Comparison of ENCODE assay signal across 16 cellular contexts in genomic region chr21:45236481-45236880, GRCh38. TPM values are rescaled to one million over a fixed set of nuclear protein-coding genes. Genes with fewer than 3 reads are reported as not detected.
A peak's percentile ranks its signal among the peaks of the same experiment; 100 is the strongest.
DNase-seq lines count a peak whose midpoint lies in the region; ATAC-seq and TF ChIP-seq lines count a peak whose summit lies in the region.
"Had no signal": no experiment of that assay in that cellular context is flagged by ENCODE, and none has a peak within 500 bp of the region (broad histone marks: within the 10 kb centered on the region; RNA-seq: fewer than 3 reads in every experiment).

No MANE protein-coding gene starts in this region.

- H3K9ac ChIP-seq in HCT116 (ENCODE audit: low read length) (no peak overlapping the region), OCI-LY3 (ENCODE audit: low read length) (no peak overlapping the region)

- intact Hi-C loops in HCT116 (cut with micrococcal nuclease), result no loop called here

- H3K9me2 ChIP-seq in HCT116 (ENCODE audit: insufficient read depth), result no peaks in the 10 kb centered on the region
- H3K9me2 ChIP-seq in hepatocyte (replicated peaks; ENCODE audit: insufficient read depth), result no peaks in the 10 kb centered on the region

- H3K27ac ChIP-seq in HCT116 (ENCODE audit: low read depth, low read length) (no peak overlapping the region), OCI-LY3 (ENCODE audit: low read length) (no peak overlapping the region), hepatocyte (no peak overlapping the region)
- H3K27ac ChIP-seq: C4-2B, suprapubic skin had no signal

- RAD21 ChIA-PET in HCT116 (lab: Charles Lee; ENCODE audit: low non-redundant PET in 1 of 2, low total read pairs in 2 of 2, uncharacterized antibody in 2 of 2, unreplicated experiment in 2 of 2), result interaction anchor here in 1 of 2 experiments (1.0 kb wide), 1 partner anchor 96 kb away, joined by 3 read pairs; no protein-coding TSS in a partner anchor

- 82% methylated on average over 2 of the region's 2 CpGs for WGBS in hepatocyte (ENCODE audit: low lambda C conversion rate, missing lambda C conversion rate)

- POLR2A ChIA-PET in HCT116 (lab: Charles Lee), result no interaction called here

- BruUV-seq in HCT116 (replicated peaks; lab: Mats Ljungman, UMichigan), result no TSS peak

- H3K9me3 ChIP-seq in HCT116 (ENCODE audit: control insufficient read depth in 1 of 2, insufficient read depth in 1 of 2, low read depth in 1 of 2, low read length in 2 of 2), result peaks cover 0 to 3% of the 10 kb centered on the region in 2 experiments; a peak in 1 of 4 replicates
- H3K9me3 ChIP-seq in OCI-LY3 (ENCODE audit: insufficient read depth, low read length), result no peaks in the 10 kb centered on the region
- no peaks in the 10 kb centered on the region for H3K9me3 ChIP-seq in hepatocyte (ENCODE audit: low read depth)
- H3K9me3 ChIP-seq: suprapubic skin had no signal

- no peaks in the 10 kb centered on the region for H4K20me1 ChIP-seq in HCT116 (ENCODE audit: insufficient read depth)
- no peaks in the 10 kb centered on the region for H4K20me1 ChIP-seq in OCI-LY3 (ENCODE audit: insufficient read depth, low read length)
- H4K20me1 ChIP-seq in hepatocyte (ENCODE audit: insufficient read depth, poor library complexity, severe bottlenecking), result no peaks in the 10 kb centered on the region

- no peak; the same call in 1 of the 2 replicates for TF ChIP-seq RAD21 in HCT116 (IDR thresholded peaks at IDR 0.05; ENCODE audit: low read depth)

- H2AFZ ChIP-seq in HCT116 (ENCODE audit: low read depth, low read length, poor library complexity, severe bottlenecking) (no peak overlapping the region), OCI-LY3 (ENCODE audit: low read depth, low read length) (no peak overlapping the region), hepatocyte (no peak overlapping the region)

- H3K79me2 ChIP-seq in HCT116 (ENCODE audit: insufficient read depth, low read length) (no peaks in the 10 kb centered on the region), OCI-LY3 (ENCODE audit: low read length) (no peaks in the 10 kb centered on the region), hepatocyte (no peaks in the 10 kb centered on the region)

- H3K4me1 ChIP-seq in HCT116 (ENCODE audit: control insufficient read depth in 1 of 2, insufficient read depth in 2 of 2, low read length in 2 of 2) (no peaks in the 10 kb centered on the region), OCI-LY3 (ENCODE audit: low read length) (no peaks in the 10 kb centered on the region), hepatocyte (ENCODE audit: insufficient read depth) (no peaks in the 10 kb centered on the region)
- H3K4me1 ChIP-seq: suprapubic skin had no signal

- H3K4me2 ChIP-seq in HCT116 (ENCODE audit: low read length) (no peak overlapping the region), OCI-LY3 (ENCODE audit: low read length) (no peak overlapping the region), hepatocyte (no peak overlapping the region)

- TF ChIP-seq POLR2A in HCT116 (IDR thresholded peaks at IDR 0.05; ENCODE audit: borderline replicate concordance, extremely low read depth, insufficient read depth, insufficient read length), result no peak

- peak; percentile 47 for DNase-seq in GDM1 (lab: John Stamatoyannopoulos, UW)
- DNase-seq in HCT116 (ENCODE audit: low read depth, low spot score), result no peak
- DNase-seq in epithelial cell of proximal tubule (ENCODE audit: low read depth), result no peak
- DNase-seq in 8988T, result no peak
- no peak for DNase-seq in NK-92 treated with Interleukin-12 subunit alpha and Interleukin-12 subunit beta, amount 100 ng/mL, for 24 hours (lab: John Stamatoyannopoulos, UW)
- no peak for DNase-seq in hepatocyte (ENCODE audit: low spot score)
- DNase-seq: activated CD8-positive, alpha-beta memory T cell treated with anti-CD3 and anti-CD28 coated beads, Interleukin-2, amount 50 U/mL, for 4 hours; caudate nucleus; left cardiac atrium; NCI-H1417 treated with DMSO at 0.1 percent for 48 hours; NCI-H774 had no signal

- CTCF ChIA-PET in HCT116 (lab: Charles Lee), result no interaction called here

- H3K36me3 ChIP-seq in HCT116 (ENCODE audit: control insufficient read depth in 1 of 2, insufficient read depth in 2 of 2, low read length in 2 of 2) (no peaks in the 10 kb centered on the region), OCI-LY3 (replicated peaks; ENCODE audit: low read depth, low read length) (no peaks in the 10 kb centered on the region), hepatocyte (replicated peaks; ENCODE audit: insufficient read depth, low read depth) (no peaks in the 10 kb centered on the region)
- H3K36me3 ChIP-seq: suprapubic skin had no signal

- H3K27me3 ChIP-seq in HCT116 (ENCODE audit: insufficient read depth, low read length) (no peaks in the 10 kb centered on the region; the same call in 1 of the 2 replicates), OCI-LY3 (ENCODE audit: low read depth, low read length) (peaks cover 11% of the 10 kb centered on the region), hepatocyte (no peaks in the 10 kb centered on the region)

- TF ChIP-seq CTCF in HCT116 (IDR thresholded peaks at IDR 0.05 in 2 of 3, conservative IDR thresholded peaks at IDR 0.05 in 1 of 3; ENCODE audit: borderline replicate concordance in 1 of 3, insufficient read depth in 1 of 3, low read depth in 2 of 3, low read length in 2 of 3), result peak in 1 of 3 experiments; percentile 6; a peak in 1 of 6 replicates
- TF ChIP-seq CTCF in OCI-LY3 (IDR thresholded peaks at IDR 0.05; ENCODE audit: low read depth, low read length), result peak; percentile 12; the same call in 1 of the 2 replicates
- peak; percentile 15 for TF ChIP-seq CTCF in epithelial cell of proximal tubule (conservative IDR thresholded peaks at IDR 0.05; ENCODE audit: low read depth, low read length)
- TF ChIP-seq CTCF in hepatocyte (IDR thresholded peaks at IDR 0.05; ENCODE audit: poor library complexity), result no peak

- H3K4me3 ChIP-seq in HCT116 (replicated peaks in 1 of 2; ENCODE audit: low read depth in 1 of 2, low read length in 2 of 2) (no peak overlapping the region), OCI-LY3 (ENCODE audit: low read length) (no peak overlapping the region), epithelial cell of proximal tubule (ENCODE audit: low read depth, low read length) (no peak overlapping the region), hepatocyte (no peak overlapping the region)
- H3K4me3 ChIP-seq: suprapubic skin had no signal

- ATAC-seq in HCT116 (peak; percentile 78), HG03565 (IDR thresholded peaks at IDR 0.05; ENCODE audit: unreplicated experiment) (no peak)
- ATAC-seq: left cardiac atrium; natural killer cell treated with Interleukin-12 subunit alpha and Interleukin-12 subunit beta and Interleukin-15 and Interleukin-18, amount 100 ng/mL, for 72 hours had no signal

TF ChIP-seq in HCT116, 20 proteins besides CTCF, POLR2A, EP300 and RAD21 (continues in another document):
- TF ChIP-seq SRF (IDR thresholded peaks at IDR 0.05; ENCODE audit: low read depth), result no peak
- no peak for TF ChIP-seq SIN3A (IDR thresholded peaks at IDR 0.05; ENCODE audit: low read depth)
- TF ChIP-seq ZBTB33 (IDR thresholded peaks at IDR 0.05; ENCODE audit: extremely low read depth, insufficient replicate concordance, low read length), result no peak
- TF ChIP-seq JUND (IDR thresholded peaks at IDR 0.05), result no peak
- no peak for TF ChIP-seq FOSL1 (IDR thresholded peaks at IDR 0.05; ENCODE audit: low read depth)
- no peak for TF ChIP-seq ZNF274 (IDR thresholded peaks at IDR 0.05; ENCODE audit: low read depth, low read length)
- TF ChIP-seq CEBPB (IDR thresholded peaks at IDR 0.05; ENCODE audit: low read depth), result no peak
- no peak for TF ChIP-seq EGR1 (IDR thresholded peaks at IDR 0.05; ENCODE audit: low read depth)
- TF ChIP-seq EZH2phosphoT487 (IDR thresholded peaks at IDR 0.05; ENCODE audit: borderline replicate concordance), result no peak
- TF ChIP-seq YY1 (IDR thresholded peaks at IDR 0.05; ENCODE audit: extremely low read depth, insufficient replicate concordance, low read depth, low read length), result no peak
- no peak for TF ChIP-seq EZH2 (IDR thresholded peaks at IDR 0.05)

RNA-seq across cellular contexts. Expression of gene POFUT2, which starts 51.2 kb away (rescaled TPM):
- total RNA-seq in HCT116 (2021; ENCODE audit: unreplicated experiment) (20.5 TPM), epithelial cell of proximal tubule (10.4 and 12.4 TPM in 2 replicates), hepatocyte (25.5 and 30.7 TPM in 2 replicates)
- 16.7 and 18.7 TPM in 2 replicates for polyA plus RNA-seq in HCT116 (2012)
- 54.4 and 57.7 TPM in 2 replicates for polyA plus RNA-seq in hepatocyte
